21 cellular contexts compared by ENCODE assay signal in the genomic region with DNA sequence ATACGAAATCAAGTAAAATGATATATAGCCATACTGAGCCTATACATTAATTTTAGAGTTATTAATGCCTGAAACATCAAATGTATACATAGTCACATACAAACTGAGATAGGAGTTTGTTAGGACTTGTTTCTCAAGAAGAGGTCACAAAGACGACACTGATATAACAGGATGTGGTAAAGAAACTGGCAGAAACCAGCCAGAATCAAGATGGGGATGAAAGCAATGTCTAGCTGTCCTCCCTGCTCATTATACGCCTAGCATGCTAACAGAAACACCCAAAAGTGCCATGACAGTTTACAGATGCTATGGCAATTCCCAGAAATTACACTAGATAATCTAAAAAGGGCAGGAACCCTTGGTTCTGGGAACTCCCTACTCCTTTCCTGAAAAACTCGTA.
"Had no signal": no experiment of that assay in that cellular context is flagged by ENCODE, and none has a peak within 500 bp of the region (broad histone marks: within the 10 kb centered on the region; RNA-seq: fewer than 3 reads in every experiment).

No MANE protein-coding gene starts in this region.

- H3K27me3 Mint-ChIP-seq: activated B cell treated with CpG ODN at 0.5 μM for 24 hours had no signal

- H3K4me3 Mint-ChIP-seq: activated B cell treated with CpG ODN at 0.5 μM for 24 hours; activated CD4-positive, alpha-beta memory T cell treated with anti-CD3 and anti-CD28 coated beads for 36 hours; activated CD4-positive, alpha-beta T cell treated with anti-CD3 and anti-CD28 coated beads, Interleukin-2, amount 10 ng/mL, durations not matched to agents 7 days and 5 days; activated naive CD8-positive, alpha-beta T cell; activated T-cell treated with anti-CD3 and anti-CD28 coated beads, Interleukin-2, amount 50 U/mL, for 4 hours had no signal

- DNase-seq: activated B cell treated with CpG ODN at 0.5 μM for 24 hours; activated CD4-positive, alpha-beta memory T cell treated with anti-CD3 and anti-CD28 coated beads for 36 hours; activated CD4-positive, alpha-beta T cell treated with anti-CD3 and anti-CD28 coated beads for 1 hour; activated CD4-positive, alpha-beta T cell treated with anti-CD3 and anti-CD28 coated beads, Interleukin-2, amount 10 ng/mL, durations not matched to agents 7 days and 5 days; activated CD8-positive, alpha-beta memory T cell treated with anti-CD3 and anti-CD28 coated beads for 24 hours; activated effector memory CD4-positive, alpha-beta T cell treated with anti-CD3 and anti-CD28 coated beads, Interleukin-2, amount 50 U/mL, for 16 hours; activated naive CD4-positive, alpha-beta T cell treated with Interleukin-2 at 50 U/mL for 16 hours; activated T-cell treated with anti-CD3 and anti-CD28 coated beads, Interleukin-2, amount 50 U/mL, for 4 hours; brain microvascular endothelial cell; KG1; NCI-H1092; NCI-H1417 treated with DMSO at 0.1 percent for 48 hours; NCI-H1694; NCI-H2029; NCI-H2107; NCI-H2171 treated with DMSO at 0.1 percent for 48 hours; NCI-H226; NCI-H526; NCI-H82; RPMI8226 had no signal

- H3K4me1 Mint-ChIP-seq: activated B cell treated with CpG ODN at 0.5 μM for 24 hours had no signal

- H3K27ac Mint-ChIP-seq: activated B cell treated with CpG ODN at 0.5 μM for 24 hours; activated CD4-positive, alpha-beta memory T cell treated with anti-CD3 and anti-CD28 coated beads for 36 hours; activated CD4-positive, alpha-beta T cell treated with anti-CD3 and anti-CD28 coated beads, Interleukin-2, amount 10 ng/mL, durations not matched to agents 7 days and 5 days; activated naive CD8-positive, alpha-beta T cell had no signal
